9 cellular contexts compared by ENCODE assay signal in genomic region chr1:151146416-151147131, GRCh38. TPM values are rescaled to one million over a fixed set of nuclear protein-coding genes. Genes with fewer than 3 reads are reported as not detected.
DNase-seq lines count a peak whose midpoint lies in the region; ATAC-seq, FAIRE-seq and TF ChIP-seq lines count a peak whose summit lies in the region.
"Had no signal": no experiment of that assay in that cellular context is flagged by ENCODE, and none has a peak within 500 bp of the region (broad histone marks: within the 10 kb centered on the region; RNA-seq: fewer than 3 reads in every experiment).

Gene SEMA6C, minus strand, starts transcription at chr1:151146631. Its CDS starts 4,010 bp downstream, at chr1:151142621.

- H3K36me3 ChIP-seq in HepG2 (replicated peaks in 1 of 2; ENCODE audit: control insufficient read depth in 1 of 2, insufficient read depth in 2 of 2, low read length in 2 of 2) = no peaks in the 10 kb centered on the region

- TF ChIP-seq EP300 in HepG2 (IDR thresholded peaks at IDR 0.05; ENCODE audit: low read depth in 2 of 2, low read length in 2 of 2) = no peak
- no peak for TF ChIP-seq EP300 in HepG2 (CRISPR knock-in tag; IDR thresholded peaks at IDR 0.05; ENCODE audit: borderline replicate concordance)

- no peaks in the 10 kb centered on the region for H3K9me3 ChIP-seq in HepG2 (ENCODE audit: low read length)

- H3K9ac ChIP-seq in HepG2 (ENCODE audit: insufficient read depth, low read depth, low read length) = peak within 1 kb of the TSS; percentile 63

- in situ Hi-C loops in HepG2 (cut with HindIII; ENCODE audit: extremely low pct_ligation_motif_present, low pct_unique_long_range_greater_than_20kb) = no loop called here

- peak; percentile 57 to 89; a peak in 3 of 4 replicates for TF ChIP-seq POLR2A in HepG2 (IDR thresholded peaks at IDR 0.05; ENCODE audit: insufficient read depth in 1 of 2, low read depth in 2 of 2, low read length in 2 of 2)

- TF ChIP-seq CTCF in C4-2B (conservative IDR thresholded peaks at IDR 0.05) (no peak), HepG2 (CRISPR knock-in tag; IDR thresholded peaks at IDR 0.05) (0 out of 2 replicates have a peak, but pooled peaks have one; percentile 2)

- peak within 1 kb of the TSS; percentile 9; the same call in 1 of the 2 replicates for H3K27ac ChIP-seq in C4-2B
- H3K27ac ChIP-seq in HepG2 (ENCODE audit: extremely low read length, insufficient read depth, low read length) = peak within 1 kb of the TSS; percentile 55

- POLR2A ChIA-PET in HepG2 (lab: Yijun Ruan, JAX) = no interaction called here

- FAIRE-seq in HepG2 (lab: Jason Lieb, UNC) = peak; percentile 72
- FAIRE-seq: colon had no signal

- peaks cover 33% of the 10 kb centered on the region for H3K4me1 ChIP-seq in HepG2 (ENCODE audit: insufficient read depth, low read length)

- no peaks in the 10 kb centered on the region for H3K27me3 ChIP-seq in HepG2 (ENCODE audit: control insufficient read depth in 1 of 2, insufficient read depth in 2 of 2, low read length in 2 of 2)

- H4K20me1 ChIP-seq in HepG2 (ENCODE audit: insufficient read depth, low read length) = no peaks in the 10 kb centered on the region

- no peak for TF ChIP-seq RAD21 in HepG2 (CRISPR knock-in tag; IDR thresholded peaks at IDR 0.05)

- CTCF ChIA-PET in HepG2 (lab: Yijun Ruan, JAX; ENCODE audit: low intra/inter-chr PET ratio, low total read pairs) = no interaction called here

- peak within 1 kb of the TSS; percentile 95 for H3K4me2 ChIP-seq in HepG2 (ENCODE audit: low read depth, low read length)

- no peaks in the 10 kb centered on the region for H3K79me2 ChIP-seq in HepG2 (ENCODE audit: insufficient read depth, low read length)

- peak within 1 kb of the TSS; percentile 73 to 77 (median 77) for H3K4me3 ChIP-seq in HepG2 (replicated peaks in 1 of 3; ENCODE audit: insufficient read depth in 1 of 3, low read depth in 2 of 3, low read length in 3 of 3)

- no TSS peak for BruUV-seq in HepG2 (replicated peaks; lab: Mats Ljungman, UMichigan)

- 0% methylated on average over 31 of the region's 61 CpGs for WGBS in HepG2 (ENCODE audit: low lambda C conversion rate)

- DNase-seq in NCI-H69 (lab: John Stamatoyannopoulos, UW) = peak; percentile 98
- peak; percentile 55 to 81 for DNase-seq in activated CD4-positive, alpha-beta T cell treated with anti-CD3 and anti-CD28 coated beads, Interleukin-2, amount 50 U/mL, for 24 hours (ENCODE audit: low read depth in 1 of 2, low spot score in 1 of 2)
- DNase-seq in dermis blood vessel endothelial cell = peak; percentile 95
- peak; percentile 82 for DNase-seq in HepG2 (ENCODE audit: low spot score)
- DNase-seq in stimulated activated CD4-positive, alpha-beta T cell treated with anti-CD3 and anti-CD28 coated beads, Interleukin-2, amount 100 ng/mL, for 4 hours (ENCODE audit: low read depth) = peak; percentile 74

- intact Hi-C loops in HepG2 (cut with micrococcal nuclease; ENCODE audit: unreplicated experiment) = loop anchor here (1.0 to 5.0 kb wide), 2 partner anchors 122 to 134 kb away; no protein-coding TSS in a partner anchor

- peak within 1 kb of the TSS; percentile 46 for H2AFZ ChIP-seq in HepG2 (ENCODE audit: low read length)

- ATAC-seq in GM19397 (IDR thresholded peaks at IDR 0.05; ENCODE audit: unreplicated experiment) (peak; percentile 97), HG03558 (IDR thresholded peaks at IDR 0.05; ENCODE audit: extremely low read depth, unreplicated experiment) (peak; percentile 85), HepG2 (peak; percentile 98)

TF ChIP-seq in HepG2, 621 proteins besides CTCF, POLR2A, EP300 and RAD21 (continues in another document):
- TF ChIP-seq SAP130 (CRISPR knock-in tag; IDR thresholded peaks at IDR 0.05; ENCODE audit: low read depth) = peak; percentile 64
- TF ChIP-seq KLF15 (CRISPR knock-in tag; IDR thresholded peaks at IDR 0.05; ENCODE audit: borderline replicate concordance) = peak; percentile 90; the same call in 1 of the 2 replicates
- no peak; the same call in 1 of the 2 replicates for TF ChIP-seq BCL3 (CRISPR knock-in tag; IDR thresholded peaks at IDR 0.05)
- TF ChIP-seq ETV5 (CRISPR knock-in tag; IDR thresholded peaks at IDR 0.05; ENCODE audit: borderline replicate concordance) = no peak
- TF ChIP-seq AGO1 (IDR thresholded peaks at IDR 0.05; ENCODE audit: low read depth, low read length, poor library complexity, severe bottlenecking) = no peak
- no peak for TF ChIP-seq ZBTB34 (CRISPR knock-in tag; IDR thresholded peaks at IDR 0.05)
- no peak for TF ChIP-seq HMGA1 (CRISPR knock-in tag; conservative IDR thresholded peaks at IDR 0.05)
- TF ChIP-seq POLR2G (IDR thresholded peaks at IDR 0.05; ENCODE audit: low read depth, low read length) = peak; percentile 70
- TF ChIP-seq KDM3A (CRISPR knock-in tag; IDR thresholded peaks at IDR 0.05; ENCODE audit: low read depth) = 0 out of 2 replicates have a peak, but pooled peaks have one; percentile 38
- no peak for TF ChIP-seq NFE2 (CRISPR knock-in tag; IDR thresholded peaks at IDR 0.05)
- no peak for TF ChIP-seq TRIM22 (IDR thresholded peaks at IDR 0.05)
- peak; percentile 42; the same call in 1 of the 2 replicates for TF ChIP-seq TBP (CRISPR knock-in tag; IDR thresholded peaks at IDR 0.05)
- TF ChIP-seq ZBTB2 (CRISPR knock-in tag; IDR thresholded peaks at IDR 0.05; ENCODE audit: low read depth) = no peak

RNA-seq across cellular contexts. Expression of gene SEMA6C, which starts in this region (rescaled TPM):
- total RNA-seq in dermis blood vessel endothelial cell = 21.3 and 33.4 TPM in 2 replicates
- total RNA-seq in HepG2 (2016; rRNA removed; fragmentation: Illumina TruSeq; extraction: Trizol) = 0.80 and 1.4 TPM in 2 replicates
- 0.18 and 0.91 TPM in 2 replicates for total RNA-seq in HepG2 (2016; cell fraction: cytosol; rRNA removed; fragmentation: Illumina TruSeq; extraction: Trizol; ENCODE audit: low read depth)
- total RNA-seq in HepG2 (2016; cell fraction: insoluble cytoplasmic fraction; rRNA removed; fragmentation: Illumina TruSeq; extraction: Trizol) = 0.36 and 1.7 TPM in 2 replicates
- 0.90 and 1.2 TPM in 2 replicates for total RNA-seq in HepG2 (2016; cell fraction: membrane; rRNA removed; fragmentation: Illumina TruSeq; extraction: Trizol)
- total RNA-seq in HepG2 (2016; cell fraction: nucleus; rRNA removed; fragmentation: Illumina TruSeq; extraction: Trizol) = 1.4 and 2.4 TPM in 2 replicates
- 2.9 and 4.2 TPM in 2 replicates for polyA plus RNA-seq in HepG2 (2011; rRNA removed)
- 2.1 and 2.4 TPM in 2 replicates for polyA plus RNA-seq in HepG2 (2011; cell fraction: cytosol; rRNA removed)
- polyA plus RNA-seq in HepG2 (2011; cell fraction: nucleus; rRNA removed) = 26.7 and 30.1 TPM in 2 replicates
- 3.9 and 7.8 TPM in 2 replicates for polyA plus RNA-seq in HepG2 (2012)
- polyA plus RNA-seq in HepG2 (2016; cell fraction: cytosol; fragmentation: Illumina TruSeq; extraction: Trizol; ENCODE audit: low read depth) = 0.38 and 0.52 TPM in 2 replicates
- 0.48 and 0.49 TPM in 2 replicates for polyA plus RNA-seq in HepG2 (2016; cell fraction: insoluble cytoplasmic fraction; fragmentation: Illumina TruSeq; extraction: Trizol; ENCODE audit: low read depth)
- polyA plus RNA-seq in HepG2 (2016; cell fraction: membrane; fragmentation: Illumina TruSeq; extraction: Trizol; ENCODE audit: low read depth) = 0.21 and 0.29 TPM in 2 replicates
- 9.7 and 11.7 TPM in 2 replicates for polyA plus RNA-seq in HepG2 (2016; cell fraction: nucleus; fragmentation: Illumina TruSeq; extraction: Trizol; ENCODE audit: insufficient read depth, low read depth)
- 5.1 and 8.8 TPM in 2 replicates for polyA minus RNA-seq in HepG2 (2011; rRNA and poly(A)+ RNA removed; ENCODE audit: low replicate concordance)
- polyA minus RNA-seq in HepG2 (2011; cell fraction: cytosol; rRNA and poly(A)+ RNA removed) = 2.0 and 2.4 TPM in 2 replicates
- polyA minus RNA-seq in HepG2 (2011; cell fraction: nucleus; rRNA and poly(A)+ RNA removed) = 6.8 and 8.5 TPM in 2 replicates

Comparison
In these comparisons a context has a peak if more than half of its experiments do, and no peak if none do; other contexts are left out.
1. Peak in every context shown above with its lines: DNase-seq, ATAC-seq, H3K4me3 ChIP-seq and H3K27ac ChIP-seq.